28 cellular contexts compared by ENCODE assay signal in genomic region chr14:38412654-38413053, GRCh38.
"Had no signal": no experiment of that assay in that cellular context is flagged by ENCODE, and none has a peak within 500 bp of the region (broad histone marks: within the 10 kb centered on the region; RNA-seq: fewer than 3 reads in every experiment).

No MANE protein-coding gene starts in this region.

- H3K4me1 Mint-ChIP-seq: immature natural killer cell; naive thymus-derived CD8-positive, alpha-beta T cell; stimulated activated naive B cell treated with anti-CD40 and anti-IgM and Interleukin-4, amounts not matched to agents 10 μg/mL and 1 μg/mL and 100 μg/mL, for 72 hours had no signal

- H3K9me3 ChIP-seq: lower lobe of right lung, mucosa of descending colon, neutrophil, psoas muscle, sigmoid colon, stomach, testis, thyroid gland, transverse colon, vagina had no signal

- H3K27me3 Mint-ChIP-seq: stimulated activated naive B cell treated with anti-CD40 and anti-IgM and Interleukin-4, amounts not matched to agents 10 μg/mL and 1 μg/mL and 100 μg/mL, for 72 hours had no signal

- H3K27me3 ChIP-seq: neutrophil, sigmoid colon, stomach, testis, thyroid gland, transverse colon, upper lobe of left lung, vagina had no signal

- H3K9ac ChIP-seq: parathyroid adenoma had no signal

- H3K9me3 Mint-ChIP-seq: nephron, neural crest cell had no signal

- H3K27ac Mint-ChIP-seq: immature natural killer cell; naive thymus-derived CD8-positive, alpha-beta T cell; nephron; stimulated activated naive B cell treated with anti-CD40 and anti-IgM and Interleukin-4, amounts not matched to agents 10 μg/mL and 1 μg/mL and 100 μg/mL, for 72 hours had no signal

- H3K4me3 Mint-ChIP-seq: immature natural killer cell; naive thymus-derived CD8-positive, alpha-beta T cell; nephron; neural crest cell; stimulated activated naive B cell treated with anti-CD40 and anti-IgM and Interleukin-4, amounts not matched to agents 10 μg/mL and 1 μg/mL and 100 μg/mL, for 72 hours had no signal

- DNase-seq: head of caudate nucleus; hypothalamus; immature natural killer cell; kidney; lower lobe of right lung; mesendoderm; midbrain; mucosa of descending colon; naive thymus-derived CD8-positive, alpha-beta T cell; occipital lobe; sigmoid colon; stimulated activated CD4-positive, alpha-beta T cell treated with anti-CD3 and anti-CD28 coated beads, Interleukin-12 subunit alpha, Interleukin-12 subunit beta, amount 100 ng/mL, for 4 hours; stimulated activated CD4-positive, alpha-beta T cell treated with anti-CD3 and anti-CD28 coated beads, Interleukin-15, amount 100 ng/mL, for 24 hours; stimulated activated CD4-positive, alpha-beta T cell treated with anti-CD3 and anti-CD28 coated beads, Interleukin-2, amount 100 ng/mL, for 24 hours; stimulated activated CD4-positive, alpha-beta T cell treated with anti-CD3 and anti-CD28 coated beads, Interleukin-4, amount 100 ng/mL, for 1 hour; stimulated activated naive B cell treated with anti-CD40 and anti-IgM and Interleukin-4, amounts not matched to agents 10 μg/mL and 1 μg/mL and 100 μg/mL, for 72 hours; stimulated activated naive CD8-positive, alpha-beta T cell treated with anti-CD3 and anti-CD28 coated beads, Interleukin-15, Interleukin-2, amounts not matched to agents 100 U/mL and 50 U/mL, for 24 hours; stomach; testis; thyroid gland; transverse colon had no signal

- ATAC-seq: lower lobe of right lung; mucosa of descending colon; naive thymus-derived CD8-positive, alpha-beta T cell; psoas muscle; stimulated activated naive B cell treated with anti-CD40 and anti-IgM and Interleukin-4, amounts not matched to agents 10 μg/mL and 1 μg/mL and 100 μg/mL, for 72 hours; stimulated activated naive CD8-positive, alpha-beta T cell treated with anti-CD3 and anti-CD28 coated beads, Interleukin-15, Interleukin-2, amounts not matched to agents 100 U/mL and 50 U/mL, for 24 hours had no signal

- H2AFZ ChIP-seq: parathyroid adenoma had no signal

- H3K36me3 ChIP-seq: lower lobe of right lung, neutrophil, sigmoid colon, stomach, thyroid gland, transverse colon, upper lobe of left lung, vagina had no signal

- H3K79me2 ChIP-seq: parathyroid adenoma had no signal

- H3K4me3 ChIP-seq: lower lobe of right lung, mucosa of descending colon, psoas muscle, sigmoid colon, stomach, testis, thyroid gland, transverse colon, upper lobe of left lung, vagina had no signal

- H3K36me3 Mint-ChIP-seq: immature natural killer cell; naive thymus-derived CD8-positive, alpha-beta T cell; stimulated activated naive B cell treated with anti-CD40 and anti-IgM and Interleukin-4, amounts not matched to agents 10 μg/mL and 1 μg/mL and 100 μg/mL, for 72 hours had no signal

- H3K27ac ChIP-seq: lower lobe of right lung, neutrophil, parathyroid adenoma, psoas muscle, sigmoid colon, stomach, testis, thyroid gland, transverse colon, upper lobe of left lung, vagina had no signal

- H3K4me1 ChIP-seq: lower lobe of right lung, parathyroid adenoma, psoas muscle, sigmoid colon, stomach, testis, thyroid gland, transverse colon, upper lobe of left lung, vagina had no signal
